In the genomic region with DNA sequence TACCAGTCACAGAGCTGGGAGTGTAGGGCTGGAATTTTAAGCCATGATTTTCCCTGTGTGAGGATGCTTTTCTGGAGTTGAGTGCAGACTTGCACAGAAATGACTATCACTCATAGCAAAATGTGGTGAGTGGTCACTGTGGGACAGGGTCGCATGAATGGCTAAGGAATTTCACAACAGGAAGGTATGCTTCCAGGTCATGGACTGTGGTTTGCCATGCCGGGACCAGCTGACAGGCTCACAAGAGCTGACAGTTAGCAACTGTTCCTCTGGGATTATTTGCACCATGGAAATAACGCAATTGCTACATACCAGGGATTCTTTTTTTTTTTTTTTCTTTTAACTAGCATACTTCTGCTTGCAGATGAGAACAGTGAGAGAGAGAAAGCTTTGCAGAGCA, we compare ENCODE assay signal across 1 cellular context.
TF ChIP-seq lines count a peak whose summit lies in the region.

No MANE protein-coding gene starts in this region.

TF ChIP-seq in HepG2, 621 proteins besides CTCF, POLR2A, EP300 and RAD21 (continued from another document and continues in another):
- TF ChIP-seq, protein P1, sequence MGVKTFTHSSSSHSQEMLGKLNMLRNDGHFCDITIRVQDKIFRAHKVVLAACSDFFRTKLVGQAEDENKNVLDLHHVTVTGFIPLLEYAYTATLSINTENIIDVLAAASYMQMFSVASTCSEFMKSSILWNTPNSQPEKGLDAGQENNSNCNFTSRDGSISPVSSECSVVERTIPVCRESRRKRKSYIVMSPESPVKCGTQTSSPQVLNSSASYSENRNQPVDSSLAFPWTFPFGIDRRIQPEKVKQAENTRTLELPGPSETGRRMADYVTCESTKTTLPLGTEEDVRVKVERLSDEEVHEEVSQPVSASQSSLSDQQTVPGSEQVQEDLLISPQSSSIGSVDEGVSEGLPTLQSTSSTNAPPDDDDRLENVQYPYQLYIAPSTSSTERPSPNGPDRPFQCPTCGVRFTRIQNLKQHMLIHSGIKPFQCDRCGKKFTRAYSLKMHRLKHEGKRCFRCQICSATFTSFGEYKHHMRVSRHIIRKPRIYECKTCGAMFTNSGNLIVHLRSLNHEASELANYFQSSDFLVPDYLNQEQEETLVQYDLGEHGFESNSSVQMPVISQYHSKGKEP (CRISPR knock-in tag; IDR thresholded peaks at IDR 0.05): no peak
- no peak for TF ChIP-seq YEATS4 (CRISPR knock-in tag; IDR thresholded peaks at IDR 0.05; ENCODE audit: borderline replicate concordance)
- TF ChIP-seq GABPA (IDR thresholded peaks at IDR 0.05; ENCODE audit: low read depth, low read length): no peak
- TF ChIP-seq GABPA (CRISPR knock-in tag; IDR thresholded peaks at IDR 0.05; ENCODE audit: low read depth): peak; percentile 78
- TF ChIP-seq THYN1 (CRISPR knock-in tag; IDR thresholded peaks at IDR 0.05; ENCODE audit: borderline replicate concordance, low read depth): no peak
- peak; percentile 50; the same call in 1 of the 2 replicates for TF ChIP-seq AHDC1 (CRISPR knock-in tag; IDR thresholded peaks at IDR 0.05; ENCODE audit: borderline replicate concordance)
- TF ChIP-seq THAP11 (CRISPR knock-in tag; IDR thresholded peaks at IDR 0.05): peak; percentile 55; the same call in 1 of the 2 replicates
- TF ChIP-seq, protein P2, sequence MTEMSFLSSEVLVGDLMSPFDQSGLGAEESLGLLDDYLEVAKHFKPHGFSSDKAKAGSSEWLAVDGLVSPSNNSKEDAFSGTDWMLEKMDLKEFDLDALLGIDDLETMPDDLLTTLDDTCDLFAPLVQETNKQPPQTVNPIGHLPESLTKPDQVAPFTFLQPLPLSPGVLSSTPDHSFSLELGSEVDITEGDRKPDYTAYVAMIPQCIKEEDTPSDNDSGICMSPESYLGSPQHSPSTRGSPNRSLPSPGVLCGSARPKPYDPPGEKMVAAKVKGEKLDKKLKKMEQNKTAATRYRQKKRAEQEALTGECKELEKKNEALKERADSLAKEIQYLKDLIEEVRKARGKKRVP (CRISPR knock-in tag; IDR thresholded peaks at IDR 0.05): 0 out of 4 replicates have a peak, but pooled peaks of 1 of the 2 experiments have one; percentile 32
- peak; percentile 62; the same call in 1 of the 2 replicates for TF ChIP-seq PITX1 (CRISPR knock-in tag; IDR thresholded peaks at IDR 0.05)
- TF ChIP-seq REXO4 (CRISPR knock-in tag; IDR thresholded peaks at IDR 0.05; ENCODE audit: borderline replicate concordance): no peak
- TF ChIP-seq BCL3 (CRISPR knock-in tag; IDR thresholded peaks at IDR 0.05): no peak
- TF ChIP-seq ARID5B (CRISPR knock-in tag; IDR thresholded peaks at IDR 0.05): peak; percentile 83
- no peak for TF ChIP-seq DMAP1 (CRISPR knock-in tag; IDR thresholded peaks at IDR 0.05)
- TF ChIP-seq MAZ (IDR thresholded peaks at IDR 0.05; ENCODE audit: borderline replicate concordance, low read depth, low read length): no peak
- TF ChIP-seq MAZ (CRISPR knock-in tag; IDR thresholded peaks at IDR 0.05; ENCODE audit: low read depth): 0 out of 2 replicates have a peak, but pooled peaks have one; percentile 39
- TF ChIP-seq, protein P3, sequence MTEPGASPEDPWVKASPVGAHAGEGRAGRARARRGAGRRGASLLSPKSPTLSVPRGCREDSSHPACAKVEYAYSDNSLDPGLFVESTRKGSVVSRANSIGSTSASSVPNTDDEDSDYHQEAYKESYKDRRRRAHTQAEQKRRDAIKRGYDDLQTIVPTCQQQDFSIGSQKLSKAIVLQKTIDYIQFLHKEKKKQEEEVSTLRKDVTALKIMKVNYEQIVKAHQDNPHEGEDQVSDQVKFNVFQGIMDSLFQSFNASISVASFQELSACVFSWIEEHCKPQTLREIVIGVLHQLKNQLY (CRISPR knock-in tag; IDR thresholded peaks at IDR 0.05): peak; percentile 89
- 0 out of 2 replicates have a peak, but pooled peaks have one; percentile 21 for TF ChIP-seq ZNF792 (CRISPR knock-in tag; IDR thresholded peaks at IDR 0.05)
- no peak for TF ChIP-seq ZNF775 (CRISPR knock-in tag; IDR thresholded peaks at IDR 0.05; ENCODE audit: borderline replicate concordance)
- TF ChIP-seq BHLHE40 (IDR thresholded peaks at IDR 0.05; ENCODE audit: low read length): no peak
- TF ChIP-seq MEIS2 (CRISPR knock-in tag; IDR thresholded peaks at IDR 0.05): 0 out of 2 replicates have a peak, but pooled peaks have one; percentile 23
- peak; percentile 57; the same call in 1 of the 2 replicates for TF ChIP-seq SMAD3 (CRISPR knock-in tag; IDR thresholded peaks at IDR 0.05)
- TF ChIP-seq, protein P4, sequence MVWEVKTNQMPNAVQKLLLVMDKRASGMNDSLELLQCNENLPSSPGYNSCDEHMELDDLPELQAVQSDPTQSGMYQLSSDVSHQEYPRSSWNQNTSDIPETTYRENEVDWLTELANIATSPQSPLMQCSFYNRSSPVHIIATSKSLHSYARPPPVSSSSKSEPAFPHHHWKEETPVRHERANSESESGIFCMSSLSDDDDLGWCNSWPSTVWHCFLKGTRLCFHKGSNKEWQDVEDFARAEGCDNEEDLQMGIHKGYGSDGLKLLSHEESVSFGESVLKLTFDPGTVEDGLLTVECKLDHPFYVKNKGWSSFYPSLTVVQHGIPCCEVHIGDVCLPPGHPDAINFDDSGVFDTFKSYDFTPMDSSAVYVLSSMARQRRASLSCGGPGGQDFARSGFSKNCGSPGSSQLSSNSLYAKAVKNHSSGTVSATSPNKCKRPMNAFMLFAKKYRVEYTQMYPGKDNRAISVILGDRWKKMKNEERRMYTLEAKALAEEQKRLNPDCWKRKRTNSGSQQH (CRISPR knock-in tag; IDR thresholded peaks at IDR 0.05; ENCODE audit: low read depth): peak; percentile 33; the same call in 1 of the 2 replicates
- TF ChIP-seq NFRKB (IDR thresholded peaks at IDR 0.05): no peak
- no peak for TF ChIP-seq ZFX (CRISPR knock-in tag; IDR thresholded peaks at IDR 0.05; ENCODE audit: low read depth)
- no peak for TF ChIP-seq ZKSCAN1 (IDR thresholded peaks at IDR 0.05; ENCODE audit: low read length)
- peak; percentile 83 for TF ChIP-seq MED1 (CRISPR knock-in tag; IDR thresholded peaks at IDR 0.05)
- TF ChIP-seq HDAC1 (CRISPR knock-in tag; IDR thresholded peaks at IDR 0.05): peak; percentile 53
- no peak for TF ChIP-seq ZNF616 (CRISPR knock-in tag; IDR thresholded peaks at IDR 0.05; ENCODE audit: low read depth)
- 0 out of 2 replicates have a peak, but pooled peaks have one; percentile 14 for TF ChIP-seq HHEX (CRISPR knock-in tag; IDR thresholded peaks at IDR 0.05)
- TF ChIP-seq PHF21A (CRISPR knock-in tag; IDR thresholded peaks at IDR 0.05): peak; percentile 61; the same call in 1 of the 2 replicates
- no peak for TF ChIP-seq SOX13 (IDR thresholded peaks at IDR 0.05)
- TF ChIP-seq SOX13 (CRISPR knock-in tag; conservative IDR thresholded peaks at IDR 0.05 in 1 of 2, IDR thresholded peaks at IDR 0.05 in 1 of 2): peak in 1 of 2 experiments; percentile 69; a peak in 2 of 4 replicates
- TF ChIP-seq PAF1 (CRISPR knock-in tag; IDR thresholded peaks at IDR 0.05): no peak
- peak; percentile 79; the same call in 1 of the 2 replicates for TF ChIP-seq ETV5 (CRISPR knock-in tag; IDR thresholded peaks at IDR 0.05; ENCODE audit: borderline replicate concordance)
- no peak for TF ChIP-seq ZNF550 (CRISPR knock-in tag; IDR thresholded peaks at IDR 0.05; ENCODE audit: borderline replicate concordance)
- TF ChIP-seq FOXA3 (CRISPR knock-in tag; IDR thresholded peaks at IDR 0.05): peak; percentile 54
- TF ChIP-seq, protein P5, sequence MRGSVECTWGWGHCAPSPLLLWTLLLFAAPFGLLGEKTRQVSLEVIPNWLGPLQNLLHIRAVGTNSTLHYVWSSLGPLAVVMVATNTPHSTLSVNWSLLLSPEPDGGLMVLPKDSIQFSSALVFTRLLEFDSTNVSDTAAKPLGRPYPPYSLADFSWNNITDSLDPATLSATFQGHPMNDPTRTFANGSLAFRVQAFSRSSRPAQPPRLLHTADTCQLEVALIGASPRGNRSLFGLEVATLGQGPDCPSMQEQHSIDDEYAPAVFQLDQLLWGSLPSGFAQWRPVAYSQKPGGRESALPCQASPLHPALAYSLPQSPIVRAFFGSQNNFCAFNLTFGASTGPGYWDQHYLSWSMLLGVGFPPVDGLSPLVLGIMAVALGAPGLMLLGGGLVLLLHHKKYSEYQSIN (CRISPR knock-in tag; IDR thresholded peaks at IDR 0.05; ENCODE audit: borderline replicate concordance): no peak
- TF ChIP-seq, protein P6, sequence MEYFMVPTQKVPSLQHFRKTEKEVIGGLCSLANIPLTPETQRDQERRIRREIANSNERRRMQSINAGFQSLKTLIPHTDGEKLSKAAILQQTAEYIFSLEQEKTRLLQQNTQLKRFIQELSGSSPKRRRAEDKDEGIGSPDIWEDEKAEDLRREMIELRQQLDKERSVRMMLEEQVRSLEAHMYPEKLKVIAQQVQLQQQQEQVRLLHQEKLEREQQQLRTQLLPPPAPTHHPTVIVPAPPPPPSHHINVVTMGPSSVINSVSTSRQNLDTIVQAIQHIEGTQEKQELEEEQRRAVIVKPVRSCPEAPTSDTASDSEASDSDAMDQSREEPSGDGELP (IDR thresholded peaks at IDR 0.05; ENCODE audit: borderline replicate concordance, low read depth): peak; percentile 98
- TF ChIP-seq PAWR (CRISPR knock-in tag; IDR thresholded peaks at IDR 0.05; ENCODE audit: borderline replicate concordance): no peak
- TF ChIP-seq, protein P7, sequence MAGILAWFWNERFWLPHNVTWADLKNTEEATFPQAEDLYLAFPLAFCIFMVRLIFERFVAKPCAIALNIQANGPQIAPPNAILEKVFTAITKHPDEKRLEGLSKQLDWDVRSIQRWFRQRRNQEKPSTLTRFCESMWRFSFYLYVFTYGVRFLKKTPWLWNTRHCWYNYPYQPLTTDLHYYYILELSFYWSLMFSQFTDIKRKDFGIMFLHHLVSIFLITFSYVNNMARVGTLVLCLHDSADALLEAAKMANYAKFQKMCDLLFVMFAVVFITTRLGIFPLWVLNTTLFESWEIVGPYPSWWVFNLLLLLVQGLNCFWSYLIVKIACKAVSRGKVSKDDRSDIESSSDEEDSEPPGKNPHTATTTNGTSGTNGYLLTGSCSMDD (CRISPR knock-in tag; IDR thresholded peaks at IDR 0.05): no peak
